Comparison of ENCODE assay signal across 16 cellular contexts in genomic region chr13:114155923-114156883, GRCh38. TPM values are rescaled to one million over a fixed set of nuclear protein-coding genes. Genes with fewer than 3 reads are reported as not detected.
A peak's percentile ranks its signal among the peaks of the same experiment; 100 is the strongest.
DNase-seq lines count a peak whose midpoint lies in the region; ATAC-seq, FAIRE-seq and TF ChIP-seq lines count a peak whose summit lies in the region.
"Had no signal": no experiment of that assay in that cellular context is flagged by ENCODE, and none has a peak within 500 bp of the region (broad histone marks: within the 10 kb centered on the region; RNA-seq: fewer than 3 reads in every experiment).

No MANE protein-coding gene starts in this region.

- no peak overlapping the region for H3K27ac ChIP-seq in astrocyte (ENCODE audit: low read depth, low read length)
- H3K27ac ChIP-seq in rectal smooth muscle tissue (ENCODE audit: low read depth, low read length) = no peak overlapping the region
- H3K27ac ChIP-seq in tibial nerve = no peak overlapping the region
- H3K27ac ChIP-seq: adrenal gland, lower lobe of right lung, parathyroid adenoma had no signal

- H3K4me1 Mint-ChIP-seq in activated CD4-positive, alpha-beta T cell treated with anti-CD3 and anti-CD28 coated beads, Interleukin-2, amount 10 ng/mL, durations not matched to agents 24 days and 14 days = peaks cover 59% of the 10 kb centered on the region
- H3K4me1 Mint-ChIP-seq in astrocyte (ENCODE audit: low read depth, unreplicated experiment) = peaks cover 5% of the 10 kb centered on the region

- no peaks in the 10 kb centered on the region for H3K79me2 ChIP-seq in astrocyte (ENCODE audit: insufficient read depth, low read length)
- H3K79me2 ChIP-seq: parathyroid adenoma had no signal

- peaks cover 17% of the 10 kb centered on the region for H3K36me3 Mint-ChIP-seq in activated CD4-positive, alpha-beta T cell treated with anti-CD3 and anti-CD28 coated beads, Interleukin-2, amount 10 ng/mL, durations not matched to agents 24 days and 14 days (ENCODE audit: low read depth)
- H3K36me3 Mint-ChIP-seq in astrocyte (ENCODE audit: low read depth, unreplicated experiment) = peaks cover 4% of the 10 kb centered on the region

- no peak for TF ChIP-seq EP300 in tibial nerve (IDR thresholded peaks at IDR 0.05)

- H3K27me3 Mint-ChIP-seq in activated CD4-positive, alpha-beta T cell treated with anti-CD3 and anti-CD28 coated beads, Interleukin-2, amount 10 ng/mL, durations not matched to agents 24 days and 14 days = peaks cover 18% of the 10 kb centered on the region
- peaks cover 31% of the 10 kb centered on the region for H3K27me3 Mint-ChIP-seq in astrocyte (ENCODE audit: low read depth, unreplicated experiment)

- H3K36me3 ChIP-seq in astrocyte (ENCODE audit: insufficient read depth, low read length) (no peaks in the 10 kb centered on the region), rectal smooth muscle tissue (ENCODE audit: control insufficient read depth, insufficient read depth, low read length) (no peaks in the 10 kb centered on the region), tibial nerve (no peaks in the 10 kb centered on the region)
- H3K36me3 ChIP-seq: adrenal gland, lower lobe of right lung had no signal

- no peak for TF ChIP-seq POLR2A in tibial nerve (IDR thresholded peaks at IDR 0.05)

- H4K20me1 ChIP-seq in astrocyte (ENCODE audit: insufficient read depth, low read length) = no peaks in the 10 kb centered on the region

- no peaks in the 10 kb centered on the region for H3K9me3 ChIP-seq in astrocyte (ENCODE audit: insufficient read depth, low read depth, low read length)
- H3K9me3 ChIP-seq in tibial nerve = no peaks in the 10 kb centered on the region
- H3K9me3 ChIP-seq: adrenal gland, lower lobe of right lung had no signal

- WGBS in tibial nerve, 2 donors = 49 to 53% methylated on average over 9 to 11 of the region's 19 CpGs

- no peak overlapping the region for H3K4me2 ChIP-seq in astrocyte (ENCODE audit: low read length)

- no peak overlapping the region for H2AFZ ChIP-seq in astrocyte (ENCODE audit: low read depth, low read length)
- H2AFZ ChIP-seq: parathyroid adenoma had no signal

- DNase-seq in activated CD4-positive, alpha-beta T cell treated with anti-CD3 and anti-CD28 coated beads, Interleukin-2, amount 10 ng/mL, durations not matched to agents 24 days and 14 days = peak; percentile 79
- DNase-seq in activated CD4-positive, alpha-beta T cell treated with anti-CD3 and anti-CD28 coated beads for 48 hours = no peak
- DNase-seq in NCI-H82 (lab: John Stamatoyannopoulos, UW) (peak; percentile 75), astrocyte (ENCODE audit: low read depth) (no peak), posterior cingulate gyrus (no peak), tibial nerve (ENCODE audit: low spot score in 2 of 2) (no peak)
- DNase-seq: activated CD4-positive, alpha-beta T cell treated with anti-CD3 and anti-CD28 coated beads for 4 hours; adrenal gland; cortex of kidney; lower lobe of right lung; NCI-H1048; stimulated activated CD4-positive, alpha-beta T cell treated with anti-CD3 and anti-CD28 coated beads, Interleukin-12 subunit alpha, Interleukin-12 subunit beta, amount 100 ng/mL, for 4 hours had no signal

- no peak for ATAC-seq in GM18511 (IDR thresholded peaks at IDR 0.05; ENCODE audit: unreplicated experiment)
- ATAC-seq: lower lobe of right lung had no signal

- H3K27me3 ChIP-seq in astrocyte (ENCODE audit: insufficient read depth, low read length) (peaks cover 5% of the 10 kb centered on the region), rectal smooth muscle tissue (ENCODE audit: control insufficient read depth, insufficient read depth, low read length) (no peaks in the 10 kb centered on the region), tibial nerve (no peaks in the 10 kb centered on the region)
- H3K27me3 ChIP-seq: adrenal gland had no signal

- no peak overlapping the region for H3K4me3 ChIP-seq in astrocyte (ENCODE audit: insufficient read depth, low read depth, low read length)
- H3K4me3 ChIP-seq in rectal smooth muscle tissue (ENCODE audit: low read length) = peak overlapping the region; percentile 3
- H3K4me3 ChIP-seq in tibial nerve = no peak overlapping the region
- H3K4me3 ChIP-seq: adrenal gland, lower lobe of right lung had no signal

- TF ChIP-seq CTCF in astrocyte (IDR thresholded peaks at IDR 0.05; ENCODE audit: insufficient read depth, low read depth, low read length) = no peak
- no peak for TF ChIP-seq CTCF in tibial nerve (IDR thresholded peaks at IDR 0.05)

- peak overlapping the region; percentile 87 for H3K27ac Mint-ChIP-seq in activated CD4-positive, alpha-beta T cell treated with anti-CD3 and anti-CD28 coated beads, Interleukin-2, amount 10 ng/mL, durations not matched to agents 24 days and 14 days
- no peak overlapping the region for H3K27ac Mint-ChIP-seq in astrocyte (ENCODE audit: unreplicated experiment)

- H3K9ac ChIP-seq in astrocyte (ENCODE audit: low read length) (no peak overlapping the region), rectal smooth muscle tissue (ENCODE audit: low read length) (no peak overlapping the region)
- H3K9ac ChIP-seq: parathyroid adenoma had no signal

- no peak for FAIRE-seq in astrocyte (lab: Jason Lieb, UNC)

- peaks cover 9% of the 10 kb centered on the region for H3K9me3 Mint-ChIP-seq in activated CD4-positive, alpha-beta T cell treated with anti-CD3 and anti-CD28 coated beads, Interleukin-2, amount 10 ng/mL, durations not matched to agents 24 days and 14 days
- peaks cover 5% of the 10 kb centered on the region for H3K9me3 Mint-ChIP-seq in astrocyte (ENCODE audit: unreplicated experiment)

- H3K4me1 ChIP-seq in astrocyte (ENCODE audit: insufficient read depth, low read length) (no peaks in the 10 kb centered on the region), rectal smooth muscle tissue (ENCODE audit: control insufficient read depth, insufficient read depth, low read length) (no peaks in the 10 kb centered on the region), tibial nerve (peaks cover 0 to 1% (median 0%) of the 10 kb centered on the region in 4 donors)
- H3K4me1 ChIP-seq: adrenal gland, parathyroid adenoma had no signal

- intact Hi-C loops in activated CD4-positive, alpha-beta T cell treated with anti-CD3 and anti-CD28 coated beads, Interleukin-2, amount 10 ng/mL, durations not matched to agents 24 days and 14 days (cut with micrococcal nuclease) = no loop called here
- intact Hi-C loops in posterior cingulate gyrus (cut with DNase I) = no loop called here

- peak overlapping the region; percentile 61 for H3K4me3 Mint-ChIP-seq in activated CD4-positive, alpha-beta T cell treated with anti-CD3 and anti-CD28 coated beads, Interleukin-2, amount 10 ng/mL, durations not matched to agents 24 days and 14 days
- H3K4me3 Mint-ChIP-seq in astrocyte (ENCODE audit: unreplicated experiment) = peak overlapping the region; percentile 34

RNA-seq across cellular contexts. Expression of gene CFAP97D2, which starts 22.9 kb away (rescaled TPM):
- total RNA-seq in activated CD4-positive, alpha-beta T cell treated with anti-CD3 and anti-CD28 coated beads, Interleukin-2, amount 10 ng/mL, durations not matched to agents 24 days and 14 days = not detected in 2 replicates
- not detected in 2 replicates for total RNA-seq in astrocyte
- total RNA-seq in tibial nerve = not detected
- total RNA-seq: adrenal gland, urinary bladder had no signal

RNA-seq across cellular contexts. Expression of gene RASA3, which starts 23.8 kb away (rescaled TPM):
- 15.9 TPM in 2 replicates for total RNA-seq in activated CD4-positive, alpha-beta T cell treated with anti-CD3 and anti-CD28 coated beads, Interleukin-2, amount 10 ng/mL, durations not matched to agents 24 days and 14 days
- total RNA-seq in astrocyte (41.1 and 41.4 TPM in 2 replicates), tibial nerve (10 to 100 TPM; 36.2 to 63.3 (median 46.3) TPM)

Comparison
In these comparisons a context has a peak if more than half of its experiments do, and no peak if none do; other contexts are left out.
1. DNase-seq: peak in activated CD4-positive, alpha-beta T cell treated with anti-CD3 and anti-CD28 coated beads, Interleukin-2, amount 10 ng/mL, durations not matched to agents 24 days and 14 days (single experiment) and NCI-H82 (single experiment); none in activated CD4-positive, alpha-beta T cell treated with anti-CD3 and anti-CD28 coated beads for 48 hours (single experiment), astrocyte (single experiment), posterior cingulate gyrus (0 of 10) and tibial nerve (0 of 2).